ENCODE assay signal across 26 cellular contexts in the genomic region with DNA sequence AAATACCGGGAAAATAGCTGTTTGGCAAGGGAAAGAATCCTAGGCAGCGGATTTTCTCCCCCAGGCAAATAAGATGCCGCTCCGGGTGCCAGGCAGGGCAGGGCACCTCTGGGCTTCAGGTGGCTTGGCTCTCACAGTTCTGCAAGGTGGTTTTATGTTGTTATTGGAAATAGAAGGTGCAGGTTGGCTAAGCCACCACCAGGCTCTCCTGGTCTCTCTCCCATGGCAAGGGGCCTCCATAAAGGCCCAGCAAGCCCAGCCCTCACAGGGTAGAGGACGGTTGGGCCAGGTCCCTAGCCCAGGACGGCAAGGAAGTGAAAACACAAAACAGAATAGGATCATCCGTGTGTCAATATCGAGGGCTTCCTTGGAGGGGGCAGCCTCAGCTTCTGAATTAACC. TPM values are rescaled to one million over a fixed set of nuclear protein-coding genes. Genes with fewer than 3 reads are reported as not detected.
"Had no signal": no experiment of that assay in that cellular context is flagged by ENCODE, and none has a peak within 500 bp of the region (broad histone marks: within the 10 kb centered on the region; RNA-seq: fewer than 3 reads in every experiment).

No MANE protein-coding gene starts in this region.

- H3K4me3 ChIP-seq: adrenal gland, SJSA1 had no signal

- H3K9me3 ChIP-seq: adrenal gland, SJSA1 had no signal

- DNase-seq: activated CD4-positive, alpha-beta T cell treated with anti-CD3 and anti-CD28 coated beads for 4 hours; activated CD8-positive, alpha-beta memory T cell treated with anti-CD3 and anti-CD28 coated beads, Interleukin-2, amount 50 U/mL, for 4 hours; activated CD8-positive, alpha-beta T cell treated with anti-CD3 and anti-CD28 coated beads for 36 hours; activated gamma-delta T cell treated with Interleukin-2 at 50 U/mL for 16 hours; activated naive CD4-positive, alpha-beta T cell treated with anti-CD3 and anti-CD28 coated beads, Interleukin-2, amount 10 ng/mL, durations not matched to agents 7 days and 5 days; activated naive CD8-positive, alpha-beta T cell treated with anti-CD3 and anti-CD28 coated beads, Interleukin-2, amount 10 ng/mL, durations not matched to agents 7 days and 5 days; activated T-cell treated with anti-CD3 and anti-CD28 coated beads, Interleukin-2, amount 50 U/mL, for 72 hours; adrenal gland; anterior cingulate cortex; Karpas-422; MM.1S; NCI-H1105; NCI-H1436; NCI-H1694 treated with DMSO at 0.1 percent for 48 hours; NCI-H2029 treated with DMSO at 0.1 percent for 48 hours; NCI-H345; NCI-H510A; NCI-H526 treated with DMSO at 0.1 percent for 48 hours; Right ventricle myocardium superior; SW 1271 had no signal

- ATAC-seq: activated CD4-positive, CD25-positive, alpha-beta regulatory T cell treated with anti-CD3 and anti-CD28 coated beads, Interleukin-2, amount 50 U/mL, for 24 hours; activated CD8-positive, alpha-beta T cell treated with anti-CD3 and anti-CD28 coated beads for 36 hours; activated T-cell treated with anti-CD3 and anti-CD28 coated beads, Interleukin-2, amount 50 U/mL, for 72 hours; SK-N-SH treated with all-trans-retinoic acid at 6 μM for 48 hours had no signal

- H3K27ac Mint-ChIP-seq: activated CD8-positive, alpha-beta T cell treated with anti-CD3 and anti-CD28 coated beads for 36 hours; activated naive CD4-positive, alpha-beta T cell treated with anti-CD3 and anti-CD28 coated beads, Interleukin-2, amount 10 ng/mL, durations not matched to agents 7 days and 5 days; activated naive CD8-positive, alpha-beta T cell treated with anti-CD3 and anti-CD28 coated beads, Interleukin-2, amount 10 ng/mL, durations not matched to agents 7 days and 5 days; activated T-cell treated with anti-CD3 and anti-CD28 coated beads, Interleukin-2, amount 50 U/mL, for 72 hours; activated T-helper 2 cell treated with anti-CD3 and anti-CD28 coated beads, Interferon-gamma antibody, Interleukin-2, Interleukin-4, amounts not matched to agents 10 μg/mL and 5 μg/mL and 100 μg/mL, durations not matched to agents 14 hours and 24 hours and 36 hours had no signal

- H3K4me3 Mint-ChIP-seq: activated CD8-positive, alpha-beta T cell treated with anti-CD3 and anti-CD28 coated beads for 36 hours; activated naive CD4-positive, alpha-beta T cell treated with anti-CD3 and anti-CD28 coated beads, Interleukin-2, amount 10 ng/mL, durations not matched to agents 7 days and 5 days; activated naive CD8-positive, alpha-beta T cell treated with anti-CD3 and anti-CD28 coated beads, Interleukin-2, amount 10 ng/mL, durations not matched to agents 7 days and 5 days; activated T-cell treated with anti-CD3 and anti-CD28 coated beads, Interleukin-2, amount 50 U/mL, for 72 hours had no signal

- H3K36me3 ChIP-seq: adrenal gland had no signal

- H3K9me3 Mint-ChIP-seq: activated CD8-positive, alpha-beta T cell treated with anti-CD3 and anti-CD28 coated beads for 36 hours; activated naive CD4-positive, alpha-beta T cell treated with anti-CD3 and anti-CD28 coated beads, Interleukin-2, amount 10 ng/mL, durations not matched to agents 7 days and 5 days; activated naive CD8-positive, alpha-beta T cell treated with anti-CD3 and anti-CD28 coated beads, Interleukin-2, amount 10 ng/mL, durations not matched to agents 7 days and 5 days; activated T-cell treated with anti-CD3 and anti-CD28 coated beads, Interleukin-2, amount 50 U/mL, for 72 hours; activated T-helper 2 cell treated with anti-CD3 and anti-CD28 coated beads, Interferon-gamma antibody, Interleukin-2, Interleukin-4, amounts not matched to agents 10 μg/mL and 5 μg/mL and 100 μg/mL, durations not matched to agents 14 hours and 24 hours and 36 hours had no signal

- H3K27ac ChIP-seq: adrenal gland, SJSA1 had no signal

- H3K4me1 ChIP-seq: adrenal gland had no signal

- H3K27me3 Mint-ChIP-seq: activated CD8-positive, alpha-beta T cell treated with anti-CD3 and anti-CD28 coated beads for 36 hours; activated naive CD4-positive, alpha-beta T cell treated with anti-CD3 and anti-CD28 coated beads, Interleukin-2, amount 10 ng/mL, durations not matched to agents 7 days and 5 days; activated naive CD8-positive, alpha-beta T cell treated with anti-CD3 and anti-CD28 coated beads, Interleukin-2, amount 10 ng/mL, durations not matched to agents 7 days and 5 days had no signal

- H3K27me3 ChIP-seq: adrenal gland, SJSA1 had no signal

RNA-seq across cellular contexts. Expression of gene HES3, which starts 54.6 kb away (rescaled TPM):
- total RNA-seq: activated CD8-positive, alpha-beta T cell treated with anti-CD3 and anti-CD28 coated beads for 36 hours; activated naive CD8-positive, alpha-beta T cell treated with anti-CD3 and anti-CD28 coated beads, Interleukin-2, amount 10 ng/mL, durations not matched to agents 7 days and 5 days; activated T-cell treated with anti-CD3 and anti-CD28 coated beads, Interleukin-2, amount 50 U/mL, for 72 hours; activated T-helper 2 cell treated with anti-CD3 and anti-CD28 coated beads, Interferon-gamma antibody, Interleukin-2, Interleukin-4, amounts not matched to agents 10 μg/mL and 5 μg/mL and 100 μg/mL, durations not matched to agents 14 hours and 24 hours and 36 hours; adrenal gland; cardiac septum; Right ventricle myocardium superior; SJSA1; T-helper 1 cell treated with Interleukin-12 subunit alpha and Interleukin-12 subunit beta and Interleukin-4 antibody, amounts not matched to agents 30 ng/mL and 1 ng/mL, for 36 hours had no signal
- polyA plus RNA-seq: adrenal gland had no signal
